1 cellular context compared by ENCODE assay signal in genomic region chr2:30385327-30385726, GRCh38.
TF ChIP-seq lines count a peak whose summit lies in the region.

No MANE protein-coding gene starts in this region.

TF ChIP-seq in HepG2, 621 proteins besides CTCF, POLR2A, EP300 and RAD21 (continued from another document):
- TF ChIP-seq HNRNPUL1 (IDR thresholded peaks at IDR 0.05; ENCODE audit: low read depth, low read length): no peak
- TF ChIP-seq KDM2A (CRISPR knock-in tag; IDR thresholded peaks at IDR 0.05; ENCODE audit: borderline replicate concordance, low read depth): 0 out of 2 replicates have a peak, but pooled peaks have one; percentile 35
TF ChIP-seq in HepG2: peak in this region for 33.
